ENCODE assay signal across 23 cellular contexts in genomic region chr3:140252812-140253656, GRCh38.
"Had no signal": no experiment of that assay in that cellular context is flagged by ENCODE, and none has a peak within 500 bp of the region (broad histone marks: within the 10 kb centered on the region; RNA-seq: fewer than 3 reads in every experiment).

No MANE protein-coding gene starts in this region.

- H3K4me3 ChIP-seq: breast epithelium, coronary artery, esophagus squamous epithelium, heart left ventricle, sigmoid colon, thyroid gland had no signal

- H3K36me3 Mint-ChIP-seq: activated naive CD8-positive, alpha-beta T cell treated with anti-CD3 and anti-CD28 coated beads for 36 hours; memory B cell; WTC11 had no signal

- H3K27me3 Mint-ChIP-seq: progenitor cell of endocrine pancreas had no signal

- DNase-seq: activated CD4-positive, alpha-beta T cell treated with anti-CD3 and anti-CD28 coated beads for 36 hours; activated CD4-positive, alpha-beta T cell treated with anti-CD3 and anti-CD28 coated beads, Interleukin-2, amount 50 U/mL, for 48 hours; activated CD8-positive, alpha-beta memory T cell treated with anti-CD3 and anti-CD28 coated beads, Interleukin-2, amount 50 U/mL, for 48 hours; activated naive CD4-positive, alpha-beta T cell treated with Interleukin-2 at 50 U/mL for 16 hours; activated naive CD8-positive, alpha-beta T cell treated with anti-CD3 and anti-CD28 coated beads for 36 hours; activated T-cell treated with anti-CD3 and anti-CD28 coated beads, Interleukin-2, amount 50 U/mL, for 4 hours; esophagus squamous epithelium; heart left ventricle; occipital lobe; retina; sigmoid colon; stimulated activated CD4-positive, alpha-beta T cell treated with anti-CD3 and anti-CD28 coated beads, Interleukin-2, amount 100 ng/mL, for 48 hours; stimulated activated naive CD8-positive, alpha-beta T cell treated with anti-CD3 and anti-CD28 coated beads, Interleukin-15, Interleukin-2, amounts not matched to agents 100 U/mL and 50 U/mL, for 24 hours; T1000; thyroid gland had no signal

- H3K27me3 ChIP-seq: breast epithelium, esophagus squamous epithelium, heart left ventricle, sigmoid colon, thyroid gland had no signal

- H3K27ac Mint-ChIP-seq: activated CD4-positive, alpha-beta T cell treated with anti-CD3 and anti-CD28 coated beads for 36 hours; activated naive CD8-positive, alpha-beta T cell treated with anti-CD3 and anti-CD28 coated beads for 36 hours; memory B cell; progenitor cell of endocrine pancreas; T-helper 1 cell treated with Interleukin-12 subunit alpha and Interleukin-12 subunit beta and Interleukin-4 antibody, amounts not matched to agents 30 μg/mL and 1 μg/mL, for 36 hours; WTC11 had no signal

- H3K4me1 Mint-ChIP-seq: activated CD4-positive, alpha-beta T cell treated with anti-CD3 and anti-CD28 coated beads for 36 hours; activated naive CD8-positive, alpha-beta T cell treated with anti-CD3 and anti-CD28 coated beads for 36 hours; memory B cell had no signal

- H3K9me3 Mint-ChIP-seq: activated naive CD8-positive, alpha-beta T cell treated with anti-CD3 and anti-CD28 coated beads for 36 hours; activated T-cell treated with anti-CD3 and anti-CD28 coated beads, Interleukin-2, amount 50 U/mL, for 4 hours; memory B cell; nephron; T-helper 1 cell treated with Interleukin-12 subunit alpha and Interleukin-12 subunit beta and Interleukin-4 antibody, amounts not matched to agents 30 μg/mL and 1 μg/mL, for 36 hours had no signal

- FAIRE-seq: islet of Langerhans had no signal

- ATAC-seq: activated CD4-positive, alpha-beta T cell treated with anti-CD3 and anti-CD28 coated beads for 36 hours; activated T-cell treated with anti-CD3 and anti-CD28 coated beads, Interleukin-2, amount 50 U/mL, for 4 hours; heart left ventricle; stimulated activated naive CD8-positive, alpha-beta T cell treated with anti-CD3 and anti-CD28 coated beads, Interleukin-15, Interleukin-2, amounts not matched to agents 100 U/mL and 50 U/mL, for 24 hours; WTC11 had no signal

- H3K4me3 Mint-ChIP-seq: activated CD4-positive, alpha-beta T cell treated with anti-CD3 and anti-CD28 coated beads for 36 hours; activated naive CD8-positive, alpha-beta T cell treated with anti-CD3 and anti-CD28 coated beads for 36 hours; activated T-cell treated with anti-CD3 and anti-CD28 coated beads, Interleukin-2, amount 50 U/mL, for 4 hours; memory B cell; nephron; T-helper 1 cell treated with Interleukin-12 subunit alpha and Interleukin-12 subunit beta and Interleukin-4 antibody, amounts not matched to agents 30 μg/mL and 1 μg/mL, for 36 hours; WTC11 had no signal

- H3K36me3 ChIP-seq: breast epithelium, esophagus squamous epithelium, heart left ventricle, sigmoid colon, thyroid gland had no signal

- H3K4me1 ChIP-seq: breast epithelium, esophagus squamous epithelium, sigmoid colon, thyroid gland had no signal

- H3K27ac ChIP-seq: breast epithelium, coronary artery, esophagus squamous epithelium, heart left ventricle, sigmoid colon, thyroid gland had no signal

- H3K9me3 ChIP-seq: breast epithelium, esophagus squamous epithelium, heart left ventricle, sigmoid colon, thyroid gland had no signal
